Comparison of ENCODE assay signal across 7 cellular contexts in genomic region chr18:38886235-38886634, GRCh38.
"Had no signal": no experiment of that assay in that cellular context is flagged by ENCODE, and none has a peak within 500 bp of the region (broad histone marks: within the 10 kb centered on the region; RNA-seq: fewer than 3 reads in every experiment).

No MANE protein-coding gene starts in this region.

- ATAC-seq: HCT116, K562 had no signal

- DNase-seq: GOT3, H9, HFFc6, IMR-90, KG1 had no signal

- H3K4me3 Mint-ChIP-seq: H9, HFFc6 had no signal

- H3K27ac Mint-ChIP-seq: HFFc6 had no signal

- H3K9me3 Mint-ChIP-seq: H9 had no signal

- H3K4me3 ChIP-seq: K562 had no signal
